15 cellular contexts compared by ENCODE assay signal in the genomic region with DNA sequence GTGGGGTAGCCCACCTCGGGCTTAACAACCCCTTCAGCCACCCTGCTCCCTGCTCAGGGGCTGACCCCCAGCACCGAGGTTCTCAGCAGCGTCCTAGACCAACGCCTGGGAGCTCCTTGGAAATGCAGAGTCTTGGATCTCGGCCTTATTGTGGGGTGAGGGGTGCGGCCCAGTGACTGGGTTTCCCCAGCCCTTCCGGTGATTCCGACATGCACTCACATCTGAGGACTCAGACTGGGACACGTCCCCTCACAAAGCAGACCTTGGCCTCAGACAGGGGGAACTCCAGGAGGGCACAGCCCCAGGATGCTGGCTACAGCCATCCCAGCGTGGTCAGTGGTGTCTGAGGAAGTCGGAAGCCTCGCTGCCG.
A peak's percentile ranks its signal among the peaks of the same experiment; 100 is the strongest.
DNase-seq lines count a peak whose midpoint lies in the region; ATAC-seq and TF ChIP-seq lines count a peak whose summit lies in the region.
"Had no signal": no experiment of that assay in that cellular context is flagged by ENCODE, and none has a peak within 500 bp of the region (broad histone marks: within the 10 kb centered on the region; RNA-seq: fewer than 3 reads in every experiment).

No MANE protein-coding gene starts in this region.

- no peak overlapping the region for H3K4me3 Mint-ChIP-seq in brain
- H3K4me3 Mint-ChIP-seq in activated CD8-positive, alpha-beta T cell treated with anti-CD3 and anti-CD28 coated beads, Interleukin-2, amount 10 ng/mL, durations not matched to agents 7 days and 5 days = no peak overlapping the region
- H3K4me3 Mint-ChIP-seq: activated CD8-positive, alpha-beta memory T cell treated with anti-CD3 and anti-CD28 coated beads, Interleukin-2, amount 10 ng/mL, durations not matched to agents 7 days and 5 days had no signal

- H3K36me3 ChIP-seq in BLaER1 treated with 17β-estradiol and CSF1 and Interleukin-3, amounts not matched to agents 10 nM and 100 nM = peaks cover 37 to 98% (median 76%) of the 10 kb centered on the region in 11 experiments
- no peaks in the 10 kb centered on the region for H3K36me3 ChIP-seq in smooth muscle cell (ENCODE audit: low read depth)

- peak overlapping the region in 4 of 11 experiments; percentile 9 to 35 (median 28); a peak in 5 of 22 replicates for H3K9ac ChIP-seq in BLaER1 treated with 17β-estradiol and CSF1 and Interleukin-3, amounts not matched to agents 10 nM and 100 nM
- no peak overlapping the region for H3K9ac ChIP-seq in smooth muscle cell (ENCODE audit: low read depth)

- H3K27me3 ChIP-seq in BLaER1 treated with 17β-estradiol and CSF1 and Interleukin-3, amounts not matched to agents 10 nM and 100 nM = no peaks in the 10 kb centered on the region
- H3K27me3 ChIP-seq in smooth muscle cell (ENCODE audit: low read depth) = no peaks in the 10 kb centered on the region
- H3K27me3 ChIP-seq: thyroid gland had no signal

- H3K4me1 ChIP-seq in BLaER1 treated with 17β-estradiol and CSF1 and Interleukin-3, amounts not matched to agents 10 nM and 100 nM = peaks cover 0 to 52% (median 43%) of the 10 kb centered on the region in 10 experiments; a peak in 16 of 20 replicates
- peaks cover 13% of the 10 kb centered on the region for H3K4me1 ChIP-seq in smooth muscle cell (ENCODE audit: low read depth)

- H3F3A ChIP-seq in smooth muscle cell (ENCODE audit: low read depth) = peaks cover 6% of the 10 kb centered on the region

- peak overlapping the region in 3 of 5 experiments; percentile 42 to 81 (median 71) for H3K27ac Mint-ChIP-seq in brain
- no peak overlapping the region for H3K27ac Mint-ChIP-seq in activated CD8-positive, alpha-beta T cell treated with anti-CD3 and anti-CD28 coated beads, Interleukin-2, amount 10 ng/mL, durations not matched to agents 7 days and 5 days
- H3K27ac Mint-ChIP-seq: activated CD8-positive, alpha-beta memory T cell treated with anti-CD3 and anti-CD28 coated beads, Interleukin-2, amount 10 ng/mL, durations not matched to agents 7 days and 5 days; progenitor cell of endocrine pancreas had no signal

- no peak overlapping the region for H2AFZ ChIP-seq in smooth muscle cell (ENCODE audit: low read depth)

- H3K36me3 Mint-ChIP-seq in brain = peaks cover 24% of the 10 kb centered on the region
- peaks cover 5% of the 10 kb centered on the region for H3K36me3 Mint-ChIP-seq in activated CD8-positive, alpha-beta T cell treated with anti-CD3 and anti-CD28 coated beads, Interleukin-2, amount 10 ng/mL, durations not matched to agents 7 days and 5 days (ENCODE audit: low read depth)

- H3K4me3 ChIP-seq in BLaER1 treated with 17β-estradiol and CSF1 and Interleukin-3, amounts not matched to agents 10 nM and 100 nM = no peak overlapping the region
- H3K4me3 ChIP-seq in smooth muscle cell = no peak overlapping the region
- H3K4me3 ChIP-seq: thyroid gland had no signal

- intact Hi-C loops in left ventricle myocardium superior (cut with micrococcal nuclease) = no loop called here

- peaks cover 50% of the 10 kb centered on the region for H3K4me1 Mint-ChIP-seq in brain
- H3K4me1 Mint-ChIP-seq in activated CD8-positive, alpha-beta T cell treated with anti-CD3 and anti-CD28 coated beads, Interleukin-2, amount 10 ng/mL, durations not matched to agents 7 days and 5 days (ENCODE audit: low read depth) = peaks cover 4% of the 10 kb centered on the region
- H3K4me1 Mint-ChIP-seq: activated CD8-positive, alpha-beta memory T cell treated with anti-CD3 and anti-CD28 coated beads, Interleukin-2, amount 10 ng/mL, durations not matched to agents 7 days and 5 days had no signal

- CTCF ChIA-PET in activated CD8-positive, alpha-beta T cell treated with anti-CD3 and anti-CD28 coated beads, Interleukin-2, amount 10 ng/mL, durations not matched to agents 7 days and 5 days (lab: Charles Lee) = no interaction called here

- WGBS in smooth muscle cell (ENCODE audit: low lambda C conversion rate) = 94% methylated on average over 13 of the region's 13 CpGs

- H4K20me1 ChIP-seq in BLaER1 treated with 17β-estradiol and CSF1 and Interleukin-3, amounts not matched to agents 10 nM and 100 nM = peaks cover 74 to 100% (median 95%) of the 10 kb centered on the region in 11 experiments
- H4K20me1 ChIP-seq in smooth muscle cell (ENCODE audit: low read depth) = peaks cover 91% of the 10 kb centered on the region

- peaks cover 56% of the 10 kb centered on the region for H3K79me2 ChIP-seq in smooth muscle cell (ENCODE audit: low read depth)

- no peaks in the 10 kb centered on the region for H3K9me3 ChIP-seq in BLaER1 treated with 17β-estradiol and CSF1 and Interleukin-3, amounts not matched to agents 10 nM and 100 nM (replicated peaks in 1 of 11)
- no peaks in the 10 kb centered on the region for H3K9me3 ChIP-seq in smooth muscle cell (replicated peaks; ENCODE audit: low read depth)
- H3K9me3 ChIP-seq: thyroid gland had no signal

- H3K27me3 Mint-ChIP-seq in brain = peaks cover 3% of the 10 kb centered on the region
- H3K27me3 Mint-ChIP-seq in activated CD8-positive, alpha-beta T cell treated with anti-CD3 and anti-CD28 coated beads, Interleukin-2, amount 10 ng/mL, durations not matched to agents 7 days and 5 days (ENCODE audit: low read depth) = no peaks in the 10 kb centered on the region
- H3K27me3 Mint-ChIP-seq: activated CD8-positive, alpha-beta memory T cell treated with anti-CD3 and anti-CD28 coated beads, Interleukin-2, amount 10 ng/mL, durations not matched to agents 7 days and 5 days; progenitor cell of endocrine pancreas had no signal

- POLR2A ChIA-PET in activated CD8-positive, alpha-beta T cell treated with anti-CD3 and anti-CD28 coated beads, Interleukin-2, amount 10 ng/mL, durations not matched to agents 7 days and 5 days (lab: Charles Lee) = no interaction called here

- peak overlapping the region in 3 of 11 experiments; percentile 9 to 22 (median 10); a peak in 2 of 22 replicates for H3K27ac ChIP-seq in BLaER1 treated with 17β-estradiol and CSF1 and Interleukin-3, amounts not matched to agents 10 nM and 100 nM
- H3K27ac ChIP-seq in smooth muscle cell (ENCODE audit: low read depth) = peak overlapping the region; percentile 64

- H3K4me2 ChIP-seq in BLaER1 treated with 17β-estradiol and CSF1 and Interleukin-3, amounts not matched to agents 10 nM and 100 nM = peak overlapping the region in 8 of 11 experiments; percentile 20 to 72 (median 64); a peak in 14 of 22 replicates
- no peak overlapping the region for H3K4me2 ChIP-seq in smooth muscle cell

- no peaks in the 10 kb centered on the region for H3K9me3 Mint-ChIP-seq in brain
- no peaks in the 10 kb centered on the region for H3K9me3 Mint-ChIP-seq in activated CD8-positive, alpha-beta T cell treated with anti-CD3 and anti-CD28 coated beads, Interleukin-2, amount 10 ng/mL, durations not matched to agents 7 days and 5 days (ENCODE audit: insufficient read depth)

- DNase-seq in left ventricle myocardium superior (no peak), smooth muscle cell (lab: John Stamatoyannopoulos, UW; ENCODE audit: unreplicated experiment) (no peak), putamen (ENCODE audit: low spot score) (no peak)
- no peak for DNase-seq in activated CD8-positive, alpha-beta T cell treated with anti-CD3 and anti-CD28 coated beads, Interleukin-2, amount 10 ng/mL, durations not matched to agents 7 days and 5 days
- DNase-seq: activated CD8-positive, alpha-beta memory T cell treated with anti-CD3 and anti-CD28 coated beads, Interleukin-2, amount 10 ng/mL, durations not matched to agents 7 days and 5 days; activated naive CD4-positive, alpha-beta T cell treated with Interleukin-2 at 50 U/mL for 16 hours; NCI-H187 treated with DMSO at 0.1 percent for 48 hours; NCI-H69; T-helper 1 cell; thyroid gland had no signal

- ATAC-seq in left ventricle myocardium superior (peak; percentile 17), GM21717 (IDR thresholded peaks at IDR 0.05; ENCODE audit: unreplicated experiment) (no peak), HG02642 (IDR thresholded peaks at IDR 0.05; ENCODE audit: poor library complexity, unreplicated experiment) (no peak)
- no peak for ATAC-seq in activated CD8-positive, alpha-beta T cell treated with anti-CD3 and anti-CD28 coated beads, Interleukin-2, amount 10 ng/mL, durations not matched to agents 7 days and 5 days
- ATAC-seq: activated CD8-positive, alpha-beta memory T cell treated with anti-CD3 and anti-CD28 coated beads, Interleukin-2, amount 10 ng/mL, durations not matched to agents 7 days and 5 days had no signal

- TF ChIP-seq CTCF in brain (conservative IDR thresholded peaks at IDR 0.05) = no peak
- TF ChIP-seq CTCF in smooth muscle cell (IDR thresholded peaks at IDR 0.05; ENCODE audit: borderline replicate concordance, insufficient read depth, poor library complexity, severe bottlenecking) = no peak
